In genomic region chr10:97196213-97197029, GRCh38 we compare ENCODE assay signal across 8 cellular contexts. TPM values are rescaled to one million over a fixed set of nuclear protein-coding genes. Genes with fewer than 3 reads are reported as not detected.
A peak's percentile ranks its signal among the peaks of the same experiment; 100 is the strongest.
DNase-seq lines count a peak whose midpoint lies in the region; ATAC-seq and TF ChIP-seq lines count a peak whose summit lies in the region.

No MANE protein-coding gene starts in this region.

- H3K4me1 Mint-ChIP-seq in Calu3 (ENCODE audit: low read depth, unreplicated experiment): no peaks in the 10 kb centered on the region
- H3K4me1 Mint-ChIP-seq in activated B cell treated with CpG ODN at 0.5 μM for 24 hours: peaks cover 33% of the 10 kb centered on the region

- H3K4me3 Mint-ChIP-seq in Calu3 (ENCODE audit: low read depth, unreplicated experiment) (peak overlapping the region; percentile 58), activated B cell treated with CpG ODN at 0.5 μM for 24 hours (peak overlapping the region; percentile 82)

- H3K27ac Mint-ChIP-seq in Calu3 (ENCODE audit: unreplicated experiment) (no peak overlapping the region), activated B cell treated with CpG ODN at 0.5 μM for 24 hours (no peak overlapping the region)

- ATAC-seq in activated B cell treated with CpG ODN at 0.5 μM for 24 hours (ENCODE audit: low read depth) (peak; percentile 75), GM18861 (IDR thresholded peaks at IDR 0.05; ENCODE audit: unreplicated experiment) (no peak)

- H3K4me1 ChIP-seq in HAP-1: no peaks in the 10 kb centered on the region

- CTCF ChIA-PET in Calu3 (lab: Charles Lee) (interaction anchor here (0.6 to 1.3 kb wide), 6 partner anchors 14 to 177 kb away, joined by 3 to 5 read pairs (median 4); no protein-coding TSS in a partner anchor), activated B cell treated with CpG ODN at 0.5 μM for 24 hours (lab: Charles Lee) (interaction anchor here (0.8 to 4.1 kb wide), 11 partner anchors 9 to 555 kb away, joined by 3 to 55 read pairs (median 4); no protein-coding TSS in a partner anchor)

- intact Hi-C loops in Calu3 (cut with micrococcal nuclease; ENCODE audit: unreplicated experiment) (no loop called here), activated B cell treated with CpG ODN at 0.5 μM for 24 hours (cut with micrococcal nuclease) (loop anchor here (1.0 to 5.0 kb wide), 2 partner anchors 14 to 136 kb away; partner anchors contain the start of gene FRAT2)

- H3K27me3 ChIP-seq in HAP-1 (ENCODE audit: low read depth) (peaks cover 5% of the 10 kb centered on the region; the same call in 1 of the 2 replicates), kidney epithelial cell (ENCODE audit: control insufficient read depth, insufficient read depth, low read length) (peaks cover 21% of the 10 kb centered on the region)

- H3K36me3 ChIP-seq in HAP-1 (replicated peaks): no peaks in the 10 kb centered on the region
- no peaks in the 10 kb centered on the region for H3K36me3 ChIP-seq in kidney epithelial cell (ENCODE audit: control insufficient read depth, insufficient read depth, low read length)

- H3K4me3 ChIP-seq in HAP-1: peak overlapping the region; percentile 39
- H3K4me3 ChIP-seq in cardiac fibroblast (replicated peaks in 1 of 2; ENCODE audit: low read depth in 2 of 2, low read length in 2 of 2): peak overlapping the region; percentile 41 to 43
- H3K4me3 ChIP-seq in kidney epithelial cell (ENCODE audit: low read depth, low read length): peak overlapping the region; percentile 34

- DNase-seq in Calu3 (peak; percentile 44), HAP-1 (ENCODE audit: low spot score in 2 of 2) (peak; percentile 77 to 86), NCI-H2029 treated with DMSO at 0.1 percent for 48 hours (lab: John Stamatoyannopoulos, UW) (peak; percentile 41), activated B cell treated with CpG ODN at 0.5 μM for 24 hours (peak; percentile 45), cardiac fibroblast (ENCODE audit: low read depth in 2 of 2) (peak; percentile 50 to 62), kidney epithelial cell (ENCODE audit: low read depth) (peak; percentile 10)
- DNase-seq in stimulated activated CD4-positive, alpha-beta T cell treated with anti-CD3 and anti-CD28 coated beads, Interleukin-1b, Interleukin-23, amount 100 ng/mL, for 24 hours (ENCODE audit: low read depth in 4 of 4, low spot score in 1 of 4): peak; percentile 30 to 54 (median 38)

- in situ Hi-C loops in HAP-1 (cut with MboI; ENCODE audit: low sequenced_read_pairs): no loop called here

- peak; percentile 63 for TF ChIP-seq CTCF in Calu3 (IDR thresholded peaks at IDR 0.05; ENCODE audit: unreplicated experiment)
- TF ChIP-seq CTCF in activated B cell treated with CpG ODN at 0.5 μM for 24 hours (IDR thresholded peaks at IDR 0.05): peak; percentile 65
- TF ChIP-seq CTCF in cardiac fibroblast (IDR thresholded peaks at IDR 0.05; ENCODE audit: low read depth, low read length): peak; percentile 73
- TF ChIP-seq CTCF in kidney epithelial cell (IDR thresholded peaks at IDR 0.05; ENCODE audit: insufficient read depth, low read length, poor library complexity, severe bottlenecking): peak; percentile 76

- H3K9me3 Mint-ChIP-seq in Calu3 (ENCODE audit: low read depth, unreplicated experiment): no peaks in the 10 kb centered on the region
- no peaks in the 10 kb centered on the region for H3K9me3 Mint-ChIP-seq in activated B cell treated with CpG ODN at 0.5 μM for 24 hours

- H3K36me3 Mint-ChIP-seq in Calu3 (ENCODE audit: insufficient read depth, unreplicated experiment) (no peaks in the 10 kb centered on the region), activated B cell treated with CpG ODN at 0.5 μM for 24 hours (ENCODE audit: low read depth) (no peaks in the 10 kb centered on the region)

- H3K27me3 Mint-ChIP-seq in Calu3 (ENCODE audit: unreplicated experiment) (peaks cover 41% of the 10 kb centered on the region), activated B cell treated with CpG ODN at 0.5 μM for 24 hours (peaks cover 27% of the 10 kb centered on the region)

- POLR2A ChIA-PET in activated B cell treated with CpG ODN at 0.5 μM for 24 hours (lab: Charles Lee): no interaction called here

- BruUV-seq in Calu3 (replicated peaks; lab: Mats Ljungman, UMichigan): no TSS peak

- H3K9me3 ChIP-seq in HAP-1: no peaks in the 10 kb centered on the region

RNA-seq across cellular contexts. Expression of gene SLIT1, which starts 10.7 kb away (rescaled TPM):
- total RNA-seq in Calu3 (2022) (not detected in 2 replicates), activated B cell treated with CpG ODN at 0.5 μM for 24 hours (0.24 and 0.51 TPM in 2 replicates), kidney epithelial cell (0.07 and 0.17 TPM in 2 replicates)

Comparison
In these comparisons a context has a peak if more than half of its experiments do, and no peak if none do; other contexts are left out.
1. DNase-seq: peak in every context shown above with its lines; median percentile 82 in HAP-1; 56 in cardiac fibroblast; 45 in activated B cell treated with CpG ODN at 0.5 μM for 24 hours; 44 in Calu3; 41 in NCI-H2029 treated with DMSO at 0.1 percent for 48 hours; 38 in stimulated activated CD4-positive, alpha-beta T cell treated with anti-CD3 and anti-CD28 coated beads, Interleukin-1b, Interleukin-23, amount 100 ng/mL, for 24 hours; 10 in kidney epithelial cell.